Comparison of ENCODE assay signal across 16 cellular contexts in the genomic region with DNA sequence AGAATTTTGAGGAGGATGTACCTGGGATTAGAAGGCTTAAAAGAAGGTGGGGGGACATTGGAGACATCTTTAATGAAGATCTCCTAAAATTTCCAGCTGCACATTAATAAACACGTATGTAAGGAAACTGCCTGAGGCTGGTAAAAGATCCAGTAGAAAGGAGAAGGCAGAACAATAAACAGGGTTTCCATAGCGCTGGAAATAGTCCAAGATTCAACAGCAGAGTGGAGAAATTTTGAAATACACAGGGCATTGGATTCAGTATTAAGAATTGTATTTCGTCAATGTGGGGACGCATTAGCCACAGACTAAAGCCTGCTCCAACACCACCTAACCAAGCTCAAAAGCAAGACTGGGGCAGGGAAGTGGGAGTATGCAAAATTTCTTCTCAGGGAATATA.
DNase-seq lines count a peak whose midpoint lies in the region; ATAC-seq and TF ChIP-seq lines count a peak whose summit lies in the region.
"Had no signal": no experiment of that assay in that cellular context is flagged by ENCODE, and none has a peak within 500 bp of the region (broad histone marks: within the 10 kb centered on the region; RNA-seq: fewer than 3 reads in every experiment).

No MANE protein-coding gene starts in this region.

- H3K9me2 ChIP-seq in GM23338 (ENCODE audit: insufficient read depth): no peaks in the 10 kb centered on the region
- no peaks in the 10 kb centered on the region for H3K9me2 ChIP-seq in HCT116 (ENCODE audit: insufficient read depth)

- H2AFZ ChIP-seq in GM23338: 0 out of 2 replicates have a peak overlapping the region, but pooled peaks have one; percentile 8
- H2AFZ ChIP-seq in HCT116 (ENCODE audit: low read depth, low read length, poor library complexity, severe bottlenecking): peak overlapping the region; percentile 41
- H2AFZ ChIP-seq in trophoblast cell (ENCODE audit: insufficient read depth, low read length, poor library complexity): no peak overlapping the region

- H3K4me1 Mint-ChIP-seq in GM23338: no peaks in the 10 kb centered on the region; the same call in 2 of the 3 replicates

- peaks cover 7% of the 10 kb centered on the region; the same call in 1 of the 3 replicates for H3K9me3 Mint-ChIP-seq in GM23338

- no peak overlapping the region for H3K4ac ChIP-seq in trophoblast cell (ENCODE audit: low read depth, low read length)

- no peak overlapping the region for H3K14ac ChIP-seq in trophoblast cell (ENCODE audit: low read length)

- H3K27ac ChIP-seq in GM23338 (ENCODE audit: low read depth): no peak overlapping the region
- no peak overlapping the region for H3K27ac ChIP-seq in HCT116 (ENCODE audit: low read depth, low read length)
- no peak overlapping the region for H3K27ac ChIP-seq in trophoblast cell (ENCODE audit: low read depth, low read length)
- H3K27ac ChIP-seq: C4-2B had no signal

- no peak overlapping the region for H4K8ac ChIP-seq in trophoblast cell (ENCODE audit: low read depth, low read length)

- H3K9me3 ChIP-seq in HCT116 (ENCODE audit: control insufficient read depth in 1 of 2, insufficient read depth in 1 of 2, low read depth in 1 of 2, low read length in 2 of 2) (no peaks in the 10 kb centered on the region), adipocyte (ENCODE audit: control insufficient read depth, low read length) (no peaks in the 10 kb centered on the region), trophoblast cell (ENCODE audit: insufficient read depth, low read depth, low read length) (no peaks in the 10 kb centered on the region)

- H3K18ac ChIP-seq in trophoblast cell (ENCODE audit: low read length): no peak overlapping the region

- CTCF ChIA-PET in HCT116 (lab: Charles Lee): no interaction called here

- no peaks in the 10 kb centered on the region for H3K79me1 ChIP-seq in trophoblast cell (ENCODE audit: low read length)

- H3K9ac ChIP-seq in HCT116 (ENCODE audit: low read length): no peak overlapping the region
- H3K9ac ChIP-seq in adipocyte (ENCODE audit: low read length): no peak overlapping the region
- no peak overlapping the region for H3K9ac ChIP-seq in trophoblast cell (ENCODE audit: low read length)

- RAD21 ChIA-PET in HCT116 (lab: Charles Lee; ENCODE audit: low non-redundant PET in 1 of 2, low total read pairs in 2 of 2, uncharacterized antibody in 2 of 2, unreplicated experiment in 2 of 2): no interaction called here

- H3K4me2 ChIP-seq in GM23338: no peak overlapping the region
- H3K4me2 ChIP-seq in HCT116 (ENCODE audit: low read length): no peak overlapping the region
- H3K4me2 ChIP-seq in trophoblast cell (ENCODE audit: low read length): no peak overlapping the region

- no peak overlapping the region for H3K4me3 Mint-ChIP-seq in GM23338

- no peaks in the 10 kb centered on the region for H4K20me1 ChIP-seq in GM23338 (replicated peaks; ENCODE audit: insufficient read depth)
- H4K20me1 ChIP-seq in HCT116 (ENCODE audit: insufficient read depth): no peaks in the 10 kb centered on the region

- no peak overlapping the region for H4K12ac ChIP-seq in trophoblast cell (ENCODE audit: low read depth, low read length)

- no peaks in the 10 kb centered on the region for H3K27me3 Mint-ChIP-seq in GM23338 (ENCODE audit: insufficient read depth, low read depth, poor library complexity)

- no peak for ATAC-seq in GM23338
- no peak for ATAC-seq in HCT116

- no peak overlapping the region for H2BK5ac ChIP-seq in trophoblast cell (ENCODE audit: low read depth, low read length, poor library complexity)

- H3K27ac Mint-ChIP-seq in GM23338: no peak overlapping the region

- H3K36me3 ChIP-seq in GM23338 (ENCODE audit: insufficient read depth) (no peaks in the 10 kb centered on the region), HCT116 (ENCODE audit: control insufficient read depth in 1 of 2, insufficient read depth in 2 of 2, low read length in 2 of 2) (no peaks in the 10 kb centered on the region), adipocyte (ENCODE audit: control insufficient read depth, insufficient read depth, low read length, severe bottlenecking) (no peaks in the 10 kb centered on the region), trophoblast cell (ENCODE audit: control insufficient read depth in 1 of 2, insufficient read depth in 2 of 2, low read length in 2 of 2) (no peaks in the 10 kb centered on the region)

- no peak for TF ChIP-seq RAD21 in HCT116 (IDR thresholded peaks at IDR 0.05; ENCODE audit: low read depth)

- H3K4me3 ChIP-seq in GM23338 (no peak overlapping the region), HCT116 (replicated peaks in 1 of 2; ENCODE audit: low read depth in 1 of 2, low read length in 2 of 2) (no peak overlapping the region), adipocyte (ENCODE audit: low read length) (no peak overlapping the region), trophoblast cell (ENCODE audit: low read depth, low read length) (no peak overlapping the region)

- no peak for TF ChIP-seq POLR2A in HCT116 (IDR thresholded peaks at IDR 0.05; ENCODE audit: borderline replicate concordance, extremely low read depth, insufficient read depth, insufficient read length)

- H2BK120ac ChIP-seq in trophoblast cell (ENCODE audit: insufficient read depth, low read length, poor library complexity): no peak overlapping the region

- no peak overlapping the region for H2BK12ac ChIP-seq in trophoblast cell (ENCODE audit: low read length)

- H2AK5ac ChIP-seq in trophoblast cell (ENCODE audit: low read length): no peak overlapping the region

- TF ChIP-seq CTCF in GM23338 (conservative IDR thresholded peaks at IDR 0.05; ENCODE audit: low read depth in 2 of 2): no peak
- no peak for TF ChIP-seq CTCF in HCT116 (IDR thresholded peaks at IDR 0.05 in 2 of 3, conservative IDR thresholded peaks at IDR 0.05 in 1 of 3; ENCODE audit: borderline replicate concordance in 1 of 3, insufficient read depth in 1 of 3, low read depth in 2 of 3, low read length in 2 of 3)

- no peak overlapping the region for H3K23ac ChIP-seq in trophoblast cell (ENCODE audit: low read length)

- H4K91ac ChIP-seq in trophoblast cell (ENCODE audit: low read depth, low read length): no peak overlapping the region

- H3F3A ChIP-seq in GM23338 (replicated peaks; ENCODE audit: low read depth): no peaks in the 10 kb centered on the region

- H3K79me2 ChIP-seq in GM23338 (replicated peaks; ENCODE audit: insufficient read depth): no peaks in the 10 kb centered on the region
- no peaks in the 10 kb centered on the region for H3K79me2 ChIP-seq in HCT116 (ENCODE audit: insufficient read depth, low read length)
- H3K79me2 ChIP-seq in trophoblast cell (ENCODE audit: control insufficient read depth, insufficient read depth, low read length, poor library complexity): no peaks in the 10 kb centered on the region

- intact Hi-C loops in HCT116 (cut with micrococcal nuclease): no loop called here

- no TSS peak for BruUV-seq in HCT116 (replicated peaks; lab: Mats Ljungman, UMichigan)

- H3K27me3 ChIP-seq in GM23338 (ENCODE audit: insufficient read depth) (no peaks in the 10 kb centered on the region), HCT116 (ENCODE audit: insufficient read depth, low read length) (no peaks in the 10 kb centered on the region), adipocyte (replicated peaks; ENCODE audit: control insufficient read depth, insufficient read depth, low read length) (no peaks in the 10 kb centered on the region), trophoblast cell (ENCODE audit: insufficient read depth, low read length) (no peaks in the 10 kb centered on the region)

- WGBS in trophoblast cell (ENCODE audit: extremely low coverage, insufficient coverage, insufficient read length): no CpG with 5 or more reads among the region's 4 CpGs

- H3K36me3 Mint-ChIP-seq in GM23338 (ENCODE audit: low read depth): peaks cover 6% of the 10 kb centered on the region; the same call in 2 of the 3 replicates

- H3K4me1 ChIP-seq in GM23338 (ENCODE audit: insufficient read depth): no peaks in the 10 kb centered on the region
- H3K4me1 ChIP-seq in HCT116 (ENCODE audit: control insufficient read depth in 1 of 2, insufficient read depth in 2 of 2, low read length in 2 of 2): no peaks in the 10 kb centered on the region
- no peaks in the 10 kb centered on the region for H3K4me1 ChIP-seq in adipocyte (ENCODE audit: control insufficient read depth, insufficient read depth, low read length)
- no peaks in the 10 kb centered on the region for H3K4me1 ChIP-seq in trophoblast cell (ENCODE audit: control insufficient read depth in 1 of 2, insufficient read depth in 2 of 2, low read length in 2 of 2)

- DNase-seq in GM23338 (ENCODE audit: low spot score) (no peak), HCT116 (ENCODE audit: low read depth, low spot score) (no peak), adipocyte (ENCODE audit: low read depth) (peak; percentile 62), left kidney (ENCODE audit: low read depth, low spot score) (peak; percentile 2), DMS53 treated with DMSO at 0.1 percent for 48 hours (lab: John Stamatoyannopoulos, UW; ENCODE audit: unreplicated experiment) (no peak), AML-193 (lab: John Stamatoyannopoulos, UW) (no peak), trophoblast cell (no peak)
- DNase-seq: ACHN, DMS 273 treated with DMSO at 0.1 percent for 48 hours, GDM1, HCEC 1CT, NCI-H1092 treated with DMSO at 0.1 percent for 48 hours, NCI-H1694 treated with DMSO at 0.1 percent for 48 hours, NCI-H524, T-helper 1 cell had no signal

- POLR2A ChIA-PET in HCT116 (lab: Charles Lee): no interaction called here

TF ChIP-seq in GM23338, 12 proteins besides CTCF, POLR2A, EP300 and RAD21:
- TF ChIP-seq JUNB (IDR thresholded peaks at IDR 0.05; ENCODE audit: unreplicated experiment) (no peak), EZH2 (IDR thresholded peaks at IDR 0.05; ENCODE audit: low read depth, unreplicated experiment) (no peak), ZNF331 (CRISPR knock-in tag; IDR thresholded peaks at IDR 0.05; ENCODE audit: low read depth) (no peak), ZNF114 (CRISPR knock-in tag; IDR thresholded peaks at IDR 0.05) (no peak)
TF ChIP-seq in GM23338: peak in this region for 0.

TF ChIP-seq in HCT116, 20 proteins besides CTCF, POLR2A, EP300 and RAD21 (continues in another document):
- TF ChIP-seq FOSL1 (IDR thresholded peaks at IDR 0.05; ENCODE audit: low read depth): no peak
- no peak for TF ChIP-seq SP1 (IDR thresholded peaks at IDR 0.05; ENCODE audit: low read depth)
- no peak for TF ChIP-seq EZH2 (IDR thresholded peaks at IDR 0.05)
- no peak for TF ChIP-seq YY1 (IDR thresholded peaks at IDR 0.05; ENCODE audit: extremely low read depth, insufficient replicate concordance, low read depth, low read length)
- no peak for TF ChIP-seq SRF (IDR thresholded peaks at IDR 0.05; ENCODE audit: low read depth)
- TF ChIP-seq POLR2AphosphoS5 (IDR thresholded peaks at IDR 0.05; ENCODE audit: low read depth, low read length): no peak
- TF ChIP-seq SIN3A (IDR thresholded peaks at IDR 0.05; ENCODE audit: low read depth): no peak
- no peak for TF ChIP-seq ATF3 (IDR thresholded peaks at IDR 0.05)
- no peak for TF ChIP-seq EZH2phosphoT487 (IDR thresholded peaks at IDR 0.05; ENCODE audit: borderline replicate concordance)
- TF ChIP-seq ZFX (IDR thresholded peaks at IDR 0.05): no peak
- no peak for TF ChIP-seq JUND (IDR thresholded peaks at IDR 0.05)

Comparison
In these comparisons a context has a peak if more than half of its experiments do, and no peak if none do; other contexts are left out.
1. DNase-seq: peak in adipocyte (single experiment) and left kidney (single experiment); none in GM23338 (single experiment), HCT116 (single experiment), DMS53 treated with DMSO at 0.1 percent for 48 hours (single experiment), AML-193 (0 of 2) and trophoblast cell (0 of 2).